Comparison of ENCODE assay signal across 25 cellular contexts in genomic region chr11:79329561-79329960, GRCh38.
"Had no signal": no experiment of that assay in that cellular context is flagged by ENCODE, and none has a peak within 500 bp of the region (broad histone marks: within the 10 kb centered on the region; RNA-seq: fewer than 3 reads in every experiment).

No MANE protein-coding gene starts in this region.

- H3K27me3 ChIP-seq: hepatocyte, left lung, ovary, stomach, testis, thyroid gland, transverse colon, upper lobe of left lung had no signal

- DNase-seq: kidney; left colon; left lung; lower lobe of right lung; mammary epithelial cell; mesenchymal stem cell; naive thymus-derived CD8-positive, alpha-beta T cell; ovary; retina; right cardiac atrium; stimulated activated CD4-positive, alpha-beta T cell treated with anti-CD3 and anti-CD28 coated beads, Interleukin-12 subunit alpha, Interleukin-12 subunit beta, amount 100 ng/mL, for 4 hours; stimulated activated CD4-positive, alpha-beta T cell treated with anti-CD3 and anti-CD28 coated beads, Interleukin-15, amount 100 ng/mL, for 24 hours; stimulated activated CD4-positive, alpha-beta T cell treated with anti-CD3 and anti-CD28 coated beads, Interleukin-2, amount 100 ng/mL, for 24 hours; stimulated activated CD4-positive, alpha-beta T cell treated with anti-CD3 and anti-CD28 coated beads, Interleukin-4, amount 100 ng/mL, for 1 hour; stimulated activated naive B cell treated with anti-CD40 and anti-IgM and Interleukin-4, amounts not matched to agents 10 μg/mL and 1 μg/mL and 100 μg/mL, for 72 hours; stimulated activated naive CD8-positive, alpha-beta T cell treated with anti-CD3 and anti-CD28 coated beads, Interleukin-15, Interleukin-2, amounts not matched to agents 100 U/mL and 50 U/mL, for 24 hours; stomach; testis; thyroid gland; transverse colon; upper lobe of left lung had no signal

- H3K27me3 Mint-ChIP-seq: progenitor cell of endocrine pancreas had no signal

- H3K9me3 ChIP-seq: left lung, lower lobe of right lung, ovary, stomach, testis, thyroid gland, transverse colon, upper lobe of left lung had no signal

- H3K4me3 Mint-ChIP-seq: naive thymus-derived CD8-positive, alpha-beta T cell; nephron; stimulated activated naive B cell treated with anti-CD40 and anti-IgM and Interleukin-4, amounts not matched to agents 10 μg/mL and 1 μg/mL and 100 μg/mL, for 72 hours had no signal

- H3K79me2 ChIP-seq: hepatocyte had no signal

- H3K9me3 Mint-ChIP-seq: nephron; stimulated activated naive B cell treated with anti-CD40 and anti-IgM and Interleukin-4, amounts not matched to agents 10 μg/mL and 1 μg/mL and 100 μg/mL, for 72 hours had no signal

- H3K27ac Mint-ChIP-seq: naive thymus-derived CD8-positive, alpha-beta T cell; nephron; progenitor cell of endocrine pancreas; stimulated activated naive B cell treated with anti-CD40 and anti-IgM and Interleukin-4, amounts not matched to agents 10 μg/mL and 1 μg/mL and 100 μg/mL, for 72 hours had no signal

- H2AFZ ChIP-seq: hepatocyte had no signal

- H3K36me3 ChIP-seq: left lung, lower lobe of right lung, ovary, stomach, thyroid gland, transverse colon, upper lobe of left lung had no signal

- H3K4me3 ChIP-seq: hepatocyte, left lung, lower lobe of right lung, ovary, skin epidermis, stomach, testis, thyroid gland, transverse colon, upper lobe of left lung had no signal

- H3K4me1 ChIP-seq: left lung, lower lobe of right lung, stomach, testis, thyroid gland, transverse colon, upper lobe of left lung had no signal

- H3K4me2 ChIP-seq: hepatocyte had no signal

- H3K4me1 Mint-ChIP-seq: naive thymus-derived CD8-positive, alpha-beta T cell; stimulated activated naive B cell treated with anti-CD40 and anti-IgM and Interleukin-4, amounts not matched to agents 10 μg/mL and 1 μg/mL and 100 μg/mL, for 72 hours had no signal

- H3K27ac ChIP-seq: hepatocyte, left lung, lower lobe of right lung, ovary, stomach, testis, thyroid gland, transverse colon, upper lobe of left lung had no signal

- H3K36me3 Mint-ChIP-seq: naive thymus-derived CD8-positive, alpha-beta T cell; stimulated activated naive B cell treated with anti-CD40 and anti-IgM and Interleukin-4, amounts not matched to agents 10 μg/mL and 1 μg/mL and 100 μg/mL, for 72 hours had no signal
